In genomic region chr1:211261229-211261628, GRCh38 we compare ENCODE assay signal across 8 cellular contexts. TPM values are rescaled to one million over a fixed set of nuclear protein-coding genes. Genes with fewer than 3 reads are reported as not detected.
DNase-seq lines count a peak whose midpoint lies in the region; ATAC-seq, FAIRE-seq and TF ChIP-seq lines count a peak whose summit lies in the region.

No MANE protein-coding gene starts in this region.

- no peaks in the 10 kb centered on the region for H3K27me3 ChIP-seq in cardiac muscle cell
- no peaks in the 10 kb centered on the region for H3K27me3 ChIP-seq in GM12878 (replicated peaks in 1 of 2; ENCODE audit: control insufficient read depth in 2 of 2, insufficient read depth in 2 of 2, low read length in 1 of 2)
- no peaks in the 10 kb centered on the region for H3K27me3 ChIP-seq in mesenchymal stem cell (ENCODE audit: control insufficient read depth in 1 of 2, insufficient read depth in 1 of 2, low read length in 2 of 2)
- H3K27me3 ChIP-seq in upper lobe of left lung = no peaks in the 10 kb centered on the region

- BruUV-seq in GM12878 (replicated peaks; lab: Mats Ljungman, UMichigan) = no TSS peak

- H3K36me3 ChIP-seq in cardiac muscle cell (no peaks in the 10 kb centered on the region), GM12878 (ENCODE audit: control insufficient read depth in 2 of 2, insufficient read depth in 2 of 2, low read length in 1 of 2) (no peaks in the 10 kb centered on the region), mesenchymal stem cell (ENCODE audit: control insufficient read depth in 1 of 2, insufficient read depth in 2 of 2, low read depth in 1 of 2, low read length in 2 of 2) (peaks cover 0 to 27% of the 10 kb centered on the region in 2 experiments), upper lobe of left lung (peaks cover 0 to 8% (median 3%) of the 10 kb centered on the region in 4 donors)

- peak overlapping the region; percentile 94 for H3K4me3 ChIP-seq in cardiac muscle cell
- H3K4me3 ChIP-seq in GM12878 = peak overlapping the region; percentile 96
- H3K4me3 ChIP-seq in mesenchymal stem cell (ENCODE audit: insufficient read depth in 1 of 2, low read depth in 1 of 2, low read length in 2 of 2) = peak overlapping the region in 1 of 2 experiments; percentile 95
- peak overlapping the region; percentile 78 to 96 (median 88) for H3K4me3 ChIP-seq in upper lobe of left lung

- H2BK5ac ChIP-seq in mesenchymal stem cell (ENCODE audit: low read depth, low read length, poor library complexity, severe bottlenecking) = no peak overlapping the region

- no peak overlapping the region for H2BK12ac ChIP-seq in mesenchymal stem cell (ENCODE audit: low read length in 2 of 2)

- TF ChIP-seq EP300 in GM12878 (IDR thresholded peaks at IDR 0.05; ENCODE audit: borderline replicate concordance in 1 of 2, control insufficient read depth in 1 of 2, low read depth in 2 of 2, low read length in 2 of 2) (no peak), upper lobe of left lung (IDR thresholded peaks at IDR 0.05) (no peak)

- no peak overlapping the region for H3K4ac ChIP-seq in mesenchymal stem cell (ENCODE audit: low read depth in 1 of 2, low read length in 2 of 2)

- H2BK120ac ChIP-seq in mesenchymal stem cell (ENCODE audit: low read depth, low read length) = no peak overlapping the region

- POLR2A ChIA-PET in GM12878 (lab: Charles Lee) = interaction anchor here (1.1 to 1.2 kb wide), 2 partner anchors 67 to 157 kb away, joined by 3 to 4 read pairs; no protein-coding TSS in a partner anchor

- RAD21 ChIA-PET in GM12878 (lab: Charles Lee; ENCODE audit: unreplicated experiment) = interaction anchor here (2.1 kb wide), 1 partner anchor 67 kb away, joined by 6 read pairs; no protein-coding TSS in a partner anchor

- peaks cover 20% of the 10 kb centered on the region for H3K79me2 ChIP-seq in GM12878 (ENCODE audit: control insufficient read depth, insufficient read depth, low read length)

- H2BK15ac ChIP-seq in mesenchymal stem cell (ENCODE audit: low read depth, poor library complexity, severe bottlenecking) = no peak overlapping the region

- H3K4me1 ChIP-seq in cardiac muscle cell (ENCODE audit: low read depth) (peaks cover 20% of the 10 kb centered on the region), GM12878 (ENCODE audit: control insufficient read depth, insufficient read depth, low read length) (no peaks in the 10 kb centered on the region), mesenchymal stem cell (ENCODE audit: control insufficient read depth, insufficient read depth, low read depth, low read length) (peaks cover 3% of the 10 kb centered on the region), upper lobe of left lung (peaks cover 11 to 20% (median 16%) of the 10 kb centered on the region in 4 donors)

- no peak overlapping the region for H4K8ac ChIP-seq in mesenchymal stem cell (ENCODE audit: low read length)

- no peak overlapping the region for H2AK5ac ChIP-seq in mesenchymal stem cell (ENCODE audit: low read length, severe bottlenecking)

- 7% methylated on average over 2 of the region's 2 CpGs for WGBS in GM12878 (ENCODE audit: insufficient coverage, insufficient replicate concordance, low lambda C conversion rate, missing lambda C conversion rate)
- 100% methylated on average over 1 of the region's 2 CpGs for WGBS in mesenchymal stem cell
- 31 to 60% methylated on average over 2 of the region's 2 CpGs for WGBS in upper lobe of left lung, 2 donors

- no peaks in the 10 kb centered on the region for H3K9me3 ChIP-seq in cardiac muscle cell (ENCODE audit: low read depth)
- H3K9me3 ChIP-seq in GM12878 (replicated peaks; ENCODE audit: control insufficient read depth, insufficient read depth, low read length) = no peaks in the 10 kb centered on the region
- no peaks in the 10 kb centered on the region for H3K9me3 ChIP-seq in mesenchymal stem cell (ENCODE audit: control insufficient read depth, low read length)
- no peaks in the 10 kb centered on the region for H3K9me3 ChIP-seq in upper lobe of left lung

- no peak for DNase-seq in cardiac muscle cell (ENCODE audit: low read depth in 1 of 2, low spot score in 1 of 2)
- DNase-seq in Right ventricle myocardium inferior (ENCODE audit: missing footprints) = no peak
- no peak for DNase-seq in GM12878 (ENCODE audit: low read depth, low spot score)
- no peak for DNase-seq in mesenchymal stem cell
- no peak for DNase-seq in upper lobe of left lung
- no peak for DNase-seq in NCI-H1694 (lab: John Stamatoyannopoulos, UW)
- DNase-seq in NCI-H1048 (lab: John Stamatoyannopoulos, UW) = no peak
- DNase-seq in mesenteric fat pad (ENCODE audit: low spot score) = no peak

- peak overlapping the region; percentile 97 for H3K27ac ChIP-seq in cardiac muscle cell
- peak overlapping the region; percentile 72 for H3K27ac ChIP-seq in GM12878 (ENCODE audit: control insufficient read depth, insufficient read depth)
- peak overlapping the region; percentile 13 for H3K27ac ChIP-seq in mesenchymal stem cell (ENCODE audit: low read length, poor library complexity, severe bottlenecking)
- peak overlapping the region in 2 of 4 donors; percentile 99 to 100 for H3K27ac ChIP-seq in upper lobe of left lung

- H3K14ac ChIP-seq in mesenchymal stem cell (ENCODE audit: low read length in 2 of 2) = no peak overlapping the region

- no peak overlapping the region for H3K18ac ChIP-seq in mesenchymal stem cell (ENCODE audit: low read depth in 1 of 2, low read length in 2 of 2)

- in situ Hi-C loops in GM12878 (cut with MboI) = no loop called here

- H3K4me2 ChIP-seq in GM12878 (ENCODE audit: control insufficient read depth, insufficient read depth) = peak overlapping the region; percentile 80
- peak overlapping the region; percentile 82 for H3K4me2 ChIP-seq in mesenchymal stem cell (ENCODE audit: low read length, poor library complexity, severe bottlenecking)

- intact Hi-C loops in Right ventricle myocardium inferior (cut with DNase I) (loop anchor here (5.0 kb wide), 1 partner anchor 41 kb away; no protein-coding TSS in a partner anchor), GM12878 (cut with micrococcal nuclease; ENCODE audit: unreplicated experiment) (no loop called here)

- ATAC-seq in Right ventricle myocardium inferior = no peak
- ATAC-seq in GM12878 = no peak
- ATAC-seq in upper lobe of left lung (ENCODE audit: low FRiP score in 2 of 2) = no peak

- H4K20me1 ChIP-seq in GM12878 (ENCODE audit: control insufficient read depth, insufficient read depth) = no peaks in the 10 kb centered on the region

- FAIRE-seq in GM12878 (lab: Jason Lieb, UNC) = no peak

- H3K23ac ChIP-seq in mesenchymal stem cell (ENCODE audit: low read length in 2 of 2) = no peak overlapping the region

- H3K9ac ChIP-seq in GM12878 (ENCODE audit: control insufficient read depth, insufficient read depth, low read length) (peak overlapping the region; percentile 86), mesenchymal stem cell (ENCODE audit: low read length) (peak overlapping the region; percentile 89)

- no peak for TF ChIP-seq CTCF in cardiac muscle cell (IDR thresholded peaks at IDR 0.05; ENCODE audit: low read depth, low read length)
- TF ChIP-seq CTCF in GM12878 (IDR thresholded peaks at IDR 0.05 in 2 of 3, conservative IDR thresholded peaks at IDR 0.05 in 1 of 3; ENCODE audit: control insufficient read depth in 2 of 3, extremely low read depth in 1 of 3, insufficient read depth in 1 of 3, low read depth in 3 of 3, low read length in 3 of 3) = no peak
- TF ChIP-seq CTCF in upper lobe of left lung (IDR thresholded peaks at IDR 0.05) = no peak

- TF ChIP-seq POLR2A in GM12878 (IDR thresholded peaks at IDR 0.05; ENCODE audit: low read depth, low read length) (no peak), upper lobe of left lung (IDR thresholded peaks at IDR 0.05) (no peak)

- peaks cover 2% of the 10 kb centered on the region for H3K79me1 ChIP-seq in mesenchymal stem cell (replicated peaks; ENCODE audit: low read length, poor library complexity, severe bottlenecking)

- TF ChIP-seq RAD21 in GM12878 (IDR thresholded peaks at IDR 0.05; ENCODE audit: insufficient read depth, low read depth, low read length) = no peak

- no peak overlapping the region for H4K91ac ChIP-seq in mesenchymal stem cell (ENCODE audit: low read length)

- CTCF ChIA-PET in GM12878 (lab: Yijun Ruan, JAX) = interaction anchor here (0.7 to 1.0 kb wide), 5 partner anchors 8 to 317 kb away, joined by 3 to 4 read pairs (median 3); no protein-coding TSS in a partner anchor

- peak overlapping the region; percentile 79 for H2AFZ ChIP-seq in GM12878 (ENCODE audit: control insufficient read depth, low read depth, low read length)
- H2AFZ ChIP-seq in mesenchymal stem cell (ENCODE audit: low read depth, low read length) = no peak overlapping the region

- SMC1A ChIA-PET in GM12878 (lab: Charles Lee; ENCODE audit: uncharacterized antibody, unreplicated experiment) = interaction anchor here (0.8 kb wide), 1 partner anchor 66 kb away, joined by 3 read pairs; no protein-coding TSS in a partner anchor

TF ChIP-seq in GM12878, 131 proteins besides CTCF, POLR2A, EP300 and RAD21 (continues in another document):
- no peak for TF ChIP-seq BACH1 (IDR thresholded peaks at IDR 0.05; ENCODE audit: borderline replicate concordance)
- TF ChIP-seq KDM1A (IDR thresholded peaks at IDR 0.05; ENCODE audit: borderline replicate concordance) = no peak
- no peak for TF ChIP-seq SIX5 (IDR thresholded peaks at IDR 0.05; ENCODE audit: low read depth, low read length, severe bottlenecking)

RNA-seq across cellular contexts. Expression of gene RCOR3, which starts 2.1 kb away (rescaled TPM):
- total RNA-seq in cardiac muscle cell = 28.7 and 35.2 TPM in 2 replicates
- polyA plus RNA-seq in cardiac muscle cell = 36.6 and 42.8 TPM in 2 replicates
- total RNA-seq in Right ventricle myocardium inferior = 46.5 TPM
- 188 and 191 TPM in 2 replicates for total RNA-seq in GM12878 (2013; cell fraction: nucleolus; rRNA removed)
- total RNA-seq in GM12878 (2014; rRNA removed) = 14.9 and 18.5 TPM in 2 replicates
- total RNA-seq in GM12878 (2014; rRNA removed; fragmentation: Illumina TruSeq; extraction: Trizol) = 22.3 and 26.9 TPM in 2 replicates
- total RNA-seq in GM12878 (2021) = 24.8 and 25.2 TPM in 2 replicates
- 17.5 TPM for polyA plus RNA-seq in GM12878 (2011; ENCODE audit: low read depth)
- polyA plus RNA-seq in GM12878 (2011; rRNA removed) = 55.0 and 55.5 TPM in 2 replicates
- 23.9 and 28.9 TPM in 2 replicates for polyA plus RNA-seq in GM12878 (2011; cell fraction: cytosol; rRNA removed)
- polyA plus RNA-seq in GM12878 (2011; cell fraction: nucleus; rRNA removed) = 84.7 and 102 TPM in 2 replicates
- 22.6 and 24.1 TPM in 2 replicates for polyA plus RNA-seq in GM12878 (2012)
- 28.8 and 29.9 TPM in 2 replicates for polyA plus RNA-seq in GM12878 (2014; fragmentation: Illumina TruSeq; extraction: Trizol)
- polyA plus RNA-seq in GM12878 (2014; fragmentation: Nextera tagmentation; extraction: Ambion mirVana) = 1 to 10 TPM; 8.0 to 8.2 TPM
- 20.2 and 26.6 TPM in 2 replicates for polyA plus RNA-seq in GM12878 (2014; rRNA removed)
- polyA plus RNA-seq in GM12878 (2016; fragmentation: Nextera tagmentation; extraction: Ambion mirVana) = 10 to 100 TPM; 25.0 to 26.8 TPM
- polyA minus RNA-seq in GM12878 (2011; rRNA and poly(A)+ RNA removed) = 53.6 and 71.5 TPM in 2 replicates
- polyA minus RNA-seq in GM12878 (2011; cell fraction: cytosol; rRNA and poly(A)+ RNA removed) = 19.1 and 21.1 TPM in 2 replicates
- polyA minus RNA-seq in GM12878 (2011; cell fraction: nucleus; rRNA and poly(A)+ RNA removed) = 67.8 and 106 TPM in 2 replicates
- polyA plus RNA-seq in mesenchymal stem cell (2013, experiment 1 of 2) = 30.9 TPM
- 28.8 TPM for polyA plus RNA-seq in mesenchymal stem cell (2013, experiment 2 of 2)
- 10 to 100 TPM; 27.2 to 97.4 (median 46.5) TPM for total RNA-seq in upper lobe of left lung
- 43.5 TPM for total RNA-seq in mesenteric fat pad
